ENCODE assay signal across 8 cellular contexts in genomic region chr1:204505674-204506073, GRCh38. TPM values are rescaled to one million over a fixed set of nuclear protein-coding genes. Genes with fewer than 3 reads are reported as not detected.
A peak's percentile ranks its signal among the peaks of the same experiment; 100 is the strongest.
DNase-seq lines count a peak whose midpoint lies in the region; ATAC-seq and TF ChIP-seq lines count a peak whose summit lies in the region.

No MANE protein-coding gene starts in this region.

- intact Hi-C loops in Right ventricle myocardium inferior (cut with DNase I) (no loop called here), upper lobe of right lung (cut with DNase I) (no loop called here)

- no peaks in the 10 kb centered on the region for H3K36me3 ChIP-seq in cardiac muscle cell
- H3K36me3 ChIP-seq in adipocyte (ENCODE audit: control insufficient read depth, insufficient read depth, low read length, severe bottlenecking): no peaks in the 10 kb centered on the region
- H3K36me3 ChIP-seq in upper lobe of right lung: no peaks in the 10 kb centered on the region

- TF ChIP-seq CTCF in cardiac muscle cell (IDR thresholded peaks at IDR 0.05; ENCODE audit: low read depth, low read length) (no peak), upper lobe of right lung (IDR thresholded peaks at IDR 0.05) (no peak)

- H3K4me1 ChIP-seq in cardiac muscle cell (ENCODE audit: low read depth) (no peaks in the 10 kb centered on the region), adipocyte (ENCODE audit: control insufficient read depth, insufficient read depth, low read length) (peaks cover 8% of the 10 kb centered on the region), upper lobe of right lung (peaks cover 7% of the 10 kb centered on the region)

- H3K4me3 ChIP-seq in cardiac muscle cell: peak overlapping the region; percentile 54
- H3K4me3 ChIP-seq in adipocyte (ENCODE audit: low read length): peak overlapping the region; percentile 80
- peak overlapping the region; percentile 63 for H3K4me3 ChIP-seq in upper lobe of right lung

- ATAC-seq in Right ventricle myocardium inferior (no peak), memory B cell (ENCODE audit: low read depth) (no peak), upper lobe of right lung (no peak), HG02973 (IDR thresholded peaks at IDR 0.05; ENCODE audit: unreplicated experiment) (no peak)

- H3K9me3 Mint-ChIP-seq in memory B cell: no peaks in the 10 kb centered on the region

- peaks cover 22% of the 10 kb centered on the region for H3K4me1 Mint-ChIP-seq in memory B cell

- no peak for DNase-seq in cardiac muscle cell (ENCODE audit: low read depth in 1 of 2, low spot score in 1 of 2)
- no peak for DNase-seq in Right ventricle myocardium inferior (ENCODE audit: missing footprints)
- DNase-seq in adipocyte (ENCODE audit: low read depth): no peak
- no peak for DNase-seq in memory B cell (ENCODE audit: low spot score in 2 of 2)
- no peak for DNase-seq in upper lobe of right lung
- no peak for DNase-seq in nucleus accumbens (lab: John Stamatoyannopoulos, UW)
- DNase-seq in stimulated activated CD8-positive, alpha-beta memory T cell treated with anti-CD3 and anti-CD28 coated beads, Interleukin-4, amount 100 ng/mL, for 48 hours: no peak

- H3K36me3 Mint-ChIP-seq in memory B cell: peaks cover 2% of the 10 kb centered on the region

- no peaks in the 10 kb centered on the region for H3K27me3 Mint-ChIP-seq in memory B cell

- no peaks in the 10 kb centered on the region for H3K27me3 ChIP-seq in cardiac muscle cell
- H3K27me3 ChIP-seq in adipocyte (replicated peaks; ENCODE audit: control insufficient read depth, insufficient read depth, low read length): no peaks in the 10 kb centered on the region
- no peaks in the 10 kb centered on the region for H3K27me3 ChIP-seq in upper lobe of right lung

- H3K27ac Mint-ChIP-seq in memory B cell: peak overlapping the region; percentile 100

- H3K27ac ChIP-seq in cardiac muscle cell: no peak overlapping the region
- H3K27ac ChIP-seq in upper lobe of right lung: peak overlapping the region; percentile 91

- H3K9ac ChIP-seq in adipocyte (ENCODE audit: low read length): peak overlapping the region; percentile 69

- H3K9me3 ChIP-seq in cardiac muscle cell (ENCODE audit: low read depth): no peaks in the 10 kb centered on the region
- no peaks in the 10 kb centered on the region for H3K9me3 ChIP-seq in adipocyte (ENCODE audit: control insufficient read depth, low read length)
- H3K9me3 ChIP-seq in upper lobe of right lung: no peaks in the 10 kb centered on the region

- H3K4me3 Mint-ChIP-seq in memory B cell: peak overlapping the region; percentile 83

RNA-seq across cellular contexts. Expression of gene MDM4, which starts 10.5 kb away (rescaled TPM):
- total RNA-seq in cardiac muscle cell (38.6 and 62.0 TPM in 2 replicates), Right ventricle myocardium inferior (28.6 TPM), upper lobe of right lung (84.5 TPM)
- 22.5 and 30.8 TPM in 2 replicates for polyA plus RNA-seq in cardiac muscle cell

RNA-seq across cellular contexts. Expression of gene PIK3C2B, which starts 11.1 kb away (rescaled TPM):
- total RNA-seq in cardiac muscle cell (23.3 and 36.1 TPM in 2 replicates), Right ventricle myocardium inferior (22.7 TPM), upper lobe of right lung (47.3 TPM)
- polyA plus RNA-seq in cardiac muscle cell: 10.4 and 11.2 TPM in 2 replicates
